8 cellular contexts compared by ENCODE assay signal in the genomic region with DNA sequence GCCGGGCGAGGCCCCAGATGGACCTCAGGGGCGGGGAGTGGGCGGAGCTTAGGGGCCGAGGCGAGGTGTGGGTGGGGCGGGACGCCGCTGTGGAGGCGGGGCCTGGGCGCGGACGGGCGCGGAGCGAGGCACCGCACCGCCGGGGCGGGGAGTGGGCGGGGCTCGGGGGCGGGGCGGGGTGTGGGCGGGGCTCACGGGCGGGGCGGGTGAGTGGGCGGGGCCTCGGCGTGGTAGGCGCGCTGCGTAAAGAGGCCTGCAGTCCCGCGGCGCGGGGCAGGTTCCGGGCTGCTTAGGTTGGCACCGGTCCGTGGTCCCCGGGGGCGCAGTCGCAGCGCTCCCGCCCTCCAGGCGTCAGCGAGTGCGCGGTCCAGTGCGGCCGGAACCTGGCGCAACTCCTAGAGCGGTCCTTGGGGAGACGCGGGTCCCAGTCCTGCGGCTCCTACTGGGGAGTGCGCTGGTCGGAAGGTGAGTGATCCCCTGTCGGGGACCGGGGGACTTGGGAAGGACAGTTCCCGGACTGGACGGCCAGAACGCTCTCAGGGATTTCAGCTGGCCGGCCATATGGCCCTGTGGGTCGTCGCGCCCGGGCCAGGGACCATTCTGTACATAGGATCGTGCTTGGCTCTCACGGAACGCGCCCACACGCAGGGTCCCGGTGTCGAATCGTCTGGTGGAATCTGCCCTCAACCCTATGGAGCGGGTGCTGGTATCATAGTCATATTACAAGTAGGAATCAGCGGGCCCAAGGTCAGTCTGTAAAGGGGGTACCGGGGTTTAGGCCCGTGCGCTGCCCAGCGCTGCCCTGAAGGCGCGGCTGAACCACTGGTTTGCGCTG. TPM values are rescaled to one million over a fixed set of nuclear protein-coding genes. Genes with fewer than 3 reads are reported as not detected.
DNase-seq lines count a peak whose midpoint lies in the region; ATAC-seq and TF ChIP-seq lines count a peak whose summit lies in the region.

A gene with protein sequence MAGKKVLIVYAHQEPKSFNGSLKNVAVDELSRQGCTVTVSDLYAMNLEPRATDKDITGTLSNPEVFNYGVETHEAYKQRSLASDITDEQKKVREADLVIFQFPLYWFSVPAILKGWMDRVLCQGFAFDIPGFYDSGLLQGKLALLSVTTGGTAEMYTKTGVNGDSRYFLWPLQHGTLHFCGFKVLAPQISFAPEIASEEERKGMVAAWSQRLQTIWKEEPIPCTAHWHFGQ (plus strand): TSS at position 274 of the 835 bp plus-strand sequence. CDS start 6,659 bp downstream, outside the sequence.

- no peaks in the 10 kb centered on the region for H3K27me3 Mint-ChIP-seq in stimulated activated naive CD8-positive, alpha-beta T cell treated with anti-CD3 and anti-CD28 coated beads, Interleukin-15, amount 100 ng/mL, for 72 hours

- peaks cover 7% of the 10 kb centered on the region for H3K36me3 ChIP-seq in DND-41 (ENCODE audit: insufficient read depth, low read length)
- no peaks in the 10 kb centered on the region for H3K36me3 ChIP-seq in KMS-11 (ENCODE audit: insufficient read depth)
- H3K36me3 ChIP-seq in neural cell (ENCODE audit: insufficient read depth, low read length), result no peaks in the 10 kb centered on the region

- TF ChIP-seq CTCF in DND-41 (IDR thresholded peaks at IDR 0.05; ENCODE audit: borderline replicate concordance, extremely low read depth, low read length, poor library complexity, severe bottlenecking) (peak; percentile 4), KMS-11 (conservative IDR thresholded peaks at IDR 0.05; ENCODE audit: low read depth, low read length) (no peak), neural cell (IDR thresholded peaks at IDR 0.05; ENCODE audit: poor library complexity, severe bottlenecking) (no peak)

- peak within 1 kb of the TSS; percentile 47 to 95 for H3K4me3 ChIP-seq in DND-41 (ENCODE audit: low read depth in 1 of 2, low read length in 2 of 2)
- no peak within 1 kb of the TSS for H3K4me3 ChIP-seq in KMS-11 (IDR thresholded peaks at IDR 0.05; ENCODE audit: insufficient read depth, low read depth, low read length)
- peak within 1 kb of the TSS; percentile 97 for H3K4me3 ChIP-seq in neural cell (ENCODE audit: low read length)

- no peaks in the 10 kb centered on the region for H3F3A ChIP-seq in neural cell (ENCODE audit: insufficient read depth, low read length, poor library complexity, severe bottlenecking)

- no peaks in the 10 kb centered on the region for H4K20me1 ChIP-seq in DND-41 (ENCODE audit: insufficient read depth, low read length)
- H4K20me1 ChIP-seq in KMS-11 (ENCODE audit: insufficient read depth), result no peaks in the 10 kb centered on the region
- H4K20me1 ChIP-seq in neural cell (ENCODE audit: insufficient read depth), result no peaks in the 10 kb centered on the region

- no peaks in the 10 kb centered on the region for H3K27me3 ChIP-seq in DND-41 (ENCODE audit: insufficient read depth, low read length, poor library complexity)
- H3K27me3 ChIP-seq in KMS-11 (ENCODE audit: insufficient read depth, low read depth), result no peaks in the 10 kb centered on the region
- no peaks in the 10 kb centered on the region for H3K27me3 ChIP-seq in neural cell (ENCODE audit: insufficient read depth, low read depth, low read length)

- peak within 1 kb of the TSS; percentile 95 to 98 for H3K4me3 Mint-ChIP-seq in stimulated activated naive CD8-positive, alpha-beta T cell treated with anti-CD3 and anti-CD28 coated beads, Interleukin-15, amount 100 ng/mL, for 72 hours

- H3K27ac ChIP-seq in DND-41 (ENCODE audit: low read length) (peak within 1 kb of the TSS; percentile 71), KMS-11 (peak within 1 kb of the TSS; percentile 35; the same call in 1 of the 2 replicates), neural cell (ENCODE audit: low read length) (peak within 1 kb of the TSS; percentile 70)

- DNase-seq in DND-41 (peak; percentile 86), SHP77 (lab: John Stamatoyannopoulos, UW) (peak; percentile 75 to 88), fibroblast of the conjunctiva (ENCODE audit: low read depth) (peak; percentile 66)
- DNase-seq in activated effector memory CD4-positive, alpha-beta T cell treated with anti-CD3 and anti-CD28 coated beads, Interleukin-2, amount 50 U/mL, for 16 hours, result peak; percentile 97
- DNase-seq in stimulated activated naive CD8-positive, alpha-beta T cell treated with anti-CD3 and anti-CD28 coated beads, Interleukin-15, amount 100 ng/mL, for 72 hours, result peak; percentile 90 to 92

- no peaks in the 10 kb centered on the region for H3K9me3 ChIP-seq in DND-41 (ENCODE audit: insufficient read depth, low read length, severe bottlenecking)
- no peaks in the 10 kb centered on the region for H3K9me3 ChIP-seq in neural cell (ENCODE audit: low read length)

- H3K27ac Mint-ChIP-seq in stimulated activated naive CD8-positive, alpha-beta T cell treated with anti-CD3 and anti-CD28 coated beads, Interleukin-15, amount 100 ng/mL, for 72 hours, result peak within 1 kb of the TSS; percentile 97 to 99

- no peak for TF ChIP-seq RAD21 in neural cell (conservative IDR thresholded peaks at IDR 0.05)

- H3K4me1 Mint-ChIP-seq in stimulated activated naive CD8-positive, alpha-beta T cell treated with anti-CD3 and anti-CD28 coated beads, Interleukin-15, amount 100 ng/mL, for 72 hours, result peaks cover 37% of the 10 kb centered on the region

- H3K79me2 ChIP-seq in DND-41 (ENCODE audit: insufficient read depth, low read length) (no peaks in the 10 kb centered on the region; the same call in 1 of the 2 replicates), KMS-11 (ENCODE audit: insufficient read depth, low read depth) (peaks cover 7% of the 10 kb centered on the region; the same call in 1 of the 2 replicates), neural cell (replicated peaks; ENCODE audit: insufficient read depth, low read length) (no peaks in the 10 kb centered on the region)

- H3K4me1 ChIP-seq in DND-41 (ENCODE audit: insufficient read depth, low read length), result peaks cover 23% of the 10 kb centered on the region
- H3K4me1 ChIP-seq in KMS-11 (ENCODE audit: low read depth, poor library complexity, severe bottlenecking), result peaks cover 33% of the 10 kb centered on the region

- H3K9ac ChIP-seq in DND-41 (ENCODE audit: low read depth, low read length), result peak within 1 kb of the TSS; percentile 97
- peak within 1 kb of the TSS; percentile 66; the same call in 1 of the 2 replicates for H3K9ac ChIP-seq in KMS-11
- peak within 1 kb of the TSS; percentile 83 for H3K9ac ChIP-seq in neural cell (ENCODE audit: low read length)

- ATAC-seq in DND-41 (ENCODE audit: insufficient read depth, low read depth) (peak; percentile 77), GM21723 (IDR thresholded peaks at IDR 0.05; ENCODE audit: unreplicated experiment) (peak; percentile 74)
- peak; percentile 81 for ATAC-seq in stimulated activated naive CD8-positive, alpha-beta T cell treated with anti-CD3 and anti-CD28 coated beads, Interleukin-15, amount 100 ng/mL, for 72 hours

- peak within 1 kb of the TSS; percentile 93 for H2AFZ ChIP-seq in DND-41 (ENCODE audit: low read depth, low read length)
- H2AFZ ChIP-seq in KMS-11 (ENCODE audit: low read depth), result peak within 1 kb of the TSS; percentile 98
- peak within 1 kb of the TSS; percentile 73 for H2AFZ ChIP-seq in neural cell (ENCODE audit: low read depth, low read length)

- no peaks in the 10 kb centered on the region for H3K9me3 Mint-ChIP-seq in stimulated activated naive CD8-positive, alpha-beta T cell treated with anti-CD3 and anti-CD28 coated beads, Interleukin-15, amount 100 ng/mL, for 72 hours

- no peaks in the 10 kb centered on the region for H3K9me2 ChIP-seq in neural cell (ENCODE audit: insufficient read depth, low read length)

- TF ChIP-seq EP300 in neural cell (conservative IDR thresholded peaks at IDR 0.05; ENCODE audit: poor library complexity, severe bottlenecking), result peak; percentile 2

- H3K4me2 ChIP-seq in DND-41 (ENCODE audit: insufficient read depth, low read length) (peak within 1 kb of the TSS; percentile 98), KMS-11 (peak within 1 kb of the TSS; percentile 97), neural cell (ENCODE audit: low read length) (peak within 1 kb of the TSS; percentile 88)

TF ChIP-seq in neural cell, 6 proteins besides CTCF, POLR2A, EP300 and RAD21:
- TF ChIP-seq SMC3 (conservative IDR thresholded peaks at IDR 0.05; ENCODE audit: poor library complexity), result no peak
- peak; percentile 1 for TF ChIP-seq REST (IDR thresholded peaks at IDR 0.05; ENCODE audit: borderline replicate concordance)
- peak; percentile 47 for TF ChIP-seq MXI1 (conservative IDR thresholded peaks at IDR 0.05; ENCODE audit: poor library complexity, severe bottlenecking)
- TF ChIP-seq EZH2 (IDR thresholded peaks at IDR 0.05; ENCODE audit: borderline replicate concordance, insufficient read depth, low read length, poor library complexity, severe bottlenecking), result no peak
- TF ChIP-seq TAF1 (IDR thresholded peaks at IDR 0.05; ENCODE audit: low read depth), result peak; percentile 25
- TF ChIP-seq POLR2AphosphoS5 (IDR thresholded peaks at IDR 0.05), result peak; percentile 68
TF ChIP-seq in neural cell: peak in this region for 4.

RNA-seq across cellular contexts. Expression of the gene that starts here (rescaled TPM):
- polyA plus RNA-seq in neural cell, result 33.2 and 47.7 TPM in 2 replicates
- polyA minus RNA-seq in neural cell, result 16.1 and 18.3 TPM in 2 replicates
